1 cellular context compared by ENCODE assay signal in the genomic region with DNA sequence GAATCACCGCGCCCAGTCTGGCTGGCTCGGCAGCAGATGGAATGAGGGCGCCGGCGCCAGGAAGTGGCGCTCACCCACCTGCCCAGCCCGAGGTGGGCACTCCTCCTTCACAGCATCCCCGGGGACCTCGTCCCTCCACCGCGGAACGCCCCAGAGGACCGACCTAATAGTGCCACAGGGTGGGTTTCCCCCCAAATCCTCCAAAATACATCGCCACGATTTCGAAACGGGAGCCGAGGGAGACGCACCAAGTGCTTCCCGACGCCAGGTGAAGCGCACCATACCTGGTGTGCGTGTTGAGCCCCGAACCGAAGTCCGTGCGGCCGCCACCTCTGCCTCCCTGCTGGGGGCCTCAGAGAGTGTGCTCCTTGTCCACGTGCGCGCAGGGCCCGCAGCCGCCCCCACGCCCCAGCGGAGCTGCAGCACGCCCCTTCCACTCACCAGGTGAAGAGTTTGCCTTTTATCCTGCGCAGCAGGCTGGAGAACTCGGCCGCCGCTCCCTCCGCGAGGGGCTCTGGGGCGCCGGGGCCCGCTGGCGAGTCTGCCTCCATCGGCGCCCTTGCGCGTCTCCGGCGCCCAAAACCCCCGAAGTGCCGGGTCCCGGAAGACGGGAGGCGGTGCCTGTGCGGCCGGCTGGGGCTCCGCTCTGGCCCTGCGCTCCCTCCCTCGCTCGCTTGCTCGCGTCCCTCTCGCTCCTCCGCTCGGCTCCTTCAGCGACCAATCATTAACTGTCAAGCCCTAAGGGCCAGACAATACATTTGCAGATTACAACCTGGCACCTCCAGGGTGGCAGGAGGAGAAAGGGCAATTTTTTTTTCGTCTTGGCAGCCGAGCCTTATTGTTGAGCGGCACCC.
TF ChIP-seq lines count a peak whose summit lies in the region.

A gene with protein sequence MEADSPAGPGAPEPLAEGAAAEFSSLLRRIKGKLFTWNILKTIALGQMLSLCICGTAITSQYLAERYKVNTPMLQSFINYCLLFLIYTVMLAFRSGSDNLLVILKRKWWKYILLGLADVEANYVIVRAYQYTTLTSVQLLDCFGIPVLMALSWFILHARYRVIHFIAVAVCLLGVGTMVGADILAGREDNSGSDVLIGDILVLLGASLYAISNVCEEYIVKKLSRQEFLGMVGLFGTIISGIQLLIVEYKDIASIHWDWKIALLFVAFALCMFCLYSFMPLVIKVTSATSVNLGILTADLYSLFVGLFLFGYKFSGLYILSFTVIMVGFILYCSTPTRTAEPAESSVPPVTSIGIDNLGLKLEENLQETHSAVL (minus strand): TSS at position 571 of the 854 bp plus-strand sequence. CDS start 20 bp downstream, at position 551.

TF ChIP-seq in GM12878, 131 proteins besides CTCF, POLR2A, EP300 and RAD21 (continues in another document):
- TF ChIP-seq, protein P1, sequence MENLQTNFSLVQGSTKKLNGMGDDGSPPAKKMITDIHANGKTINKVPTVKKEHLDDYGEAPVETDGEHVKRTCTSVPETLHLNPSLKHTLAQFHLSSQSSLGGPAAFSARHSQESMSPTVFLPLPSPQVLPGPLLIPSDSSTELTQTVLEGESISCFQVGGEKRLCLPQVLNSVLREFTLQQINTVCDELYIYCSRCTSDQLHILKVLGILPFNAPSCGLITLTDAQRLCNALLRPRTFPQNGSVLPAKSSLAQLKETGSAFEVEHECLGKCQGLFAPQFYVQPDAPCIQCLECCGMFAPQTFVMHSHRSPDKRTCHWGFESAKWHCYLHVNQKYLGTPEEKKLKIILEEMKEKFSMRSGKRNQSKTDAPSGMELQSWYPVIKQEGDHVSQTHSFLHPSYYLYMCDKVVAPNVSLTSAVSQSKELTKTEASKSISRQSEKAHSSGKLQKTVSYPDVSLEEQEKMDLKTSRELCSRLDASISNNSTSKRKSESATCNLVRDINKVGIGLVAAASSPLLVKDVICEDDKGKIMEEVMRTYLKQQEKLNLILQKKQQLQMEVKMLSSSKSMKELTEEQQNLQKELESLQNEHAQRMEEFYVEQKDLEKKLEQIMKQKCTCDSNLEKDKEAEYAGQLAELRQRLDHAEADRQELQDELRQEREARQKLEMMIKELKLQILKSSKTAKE (IDR thresholded peaks at IDR 0.05; ENCODE audit: low read depth, poor library complexity, severe bottlenecking), result no peak
- TF ChIP-seq, protein P2, sequence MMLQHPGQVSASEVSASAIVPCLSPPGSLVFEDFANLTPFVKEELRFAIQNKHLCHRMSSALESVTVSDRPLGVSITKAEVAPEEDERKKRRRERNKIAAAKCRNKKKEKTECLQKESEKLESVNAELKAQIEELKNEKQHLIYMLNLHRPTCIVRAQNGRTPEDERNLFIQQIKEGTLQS (IDR thresholded peaks at IDR 0.05; ENCODE audit: borderline replicate concordance, extremely low read depth, low read depth, low read length), result no peak
- TF ChIP-seq, protein P3, sequence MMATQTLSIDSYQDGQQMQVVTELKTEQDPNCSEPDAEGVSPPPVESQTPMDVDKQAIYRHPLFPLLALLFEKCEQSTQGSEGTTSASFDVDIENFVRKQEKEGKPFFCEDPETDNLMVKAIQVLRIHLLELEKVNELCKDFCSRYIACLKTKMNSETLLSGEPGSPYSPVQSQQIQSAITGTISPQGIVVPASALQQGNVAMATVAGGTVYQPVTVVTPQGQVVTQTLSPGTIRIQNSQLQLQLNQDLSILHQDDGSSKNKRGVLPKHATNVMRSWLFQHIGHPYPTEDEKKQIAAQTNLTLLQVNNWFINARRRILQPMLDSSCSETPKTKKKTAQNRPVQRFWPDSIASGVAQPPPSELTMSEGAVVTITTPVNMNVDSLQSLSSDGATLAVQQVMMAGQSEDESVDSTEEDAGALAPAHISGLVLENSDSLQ (IDR thresholded peaks at IDR 0.05), result peak; percentile 88
- TF ChIP-seq CREB1 (IDR thresholded peaks at IDR 0.05; ENCODE audit: low read depth) (peak; percentile 52; the same call in 1 of the 2 replicates), TCF7 (IDR thresholded peaks at IDR 0.05; ENCODE audit: borderline replicate concordance) (no peak), HCFC1 (IDR thresholded peaks at IDR 0.05; ENCODE audit: low read length) (no peak; the same call in 1 of the 2 replicates), SMAD1 (IDR thresholded peaks at IDR 0.05; ENCODE audit: low read depth, partially characterized antibody) (no peak), EZH2 (IDR thresholded peaks at IDR 0.05; ENCODE audit: borderline replicate concordance, control insufficient read depth, low read depth, low read length) (no peak), JUND (IDR thresholded peaks at IDR 0.05; ENCODE audit: low read depth, low read length) (no peak), YBX1 (IDR thresholded peaks at IDR 0.05) (no peak), KLF5 (IDR thresholded peaks at IDR 0.05; ENCODE audit: partially characterized antibody) (no peak), FOXM1 (IDR thresholded peaks at IDR 0.05; ENCODE audit: low read depth, low read length) (no peak), SPI1 (IDR thresholded peaks at IDR 0.05; ENCODE audit: borderline replicate concordance, insufficient read depth, low read depth, low read length) (no peak), NR2F1 (conservative IDR thresholded peaks at IDR 0.05) (no peak; the same call in 1 of the 2 replicates), MYC (IDR thresholded peaks at IDR 0.05; ENCODE audit: insufficient read depth, insufficient read length, insufficient replicate concordance, low read length, severe bottlenecking) (peak; percentile 99), ETV6 (conservative IDR thresholded peaks at IDR 0.05 in 1 of 2, IDR thresholded peaks at IDR 0.05 in 1 of 2; ENCODE audit: borderline replicate concordance in 1 of 2, low read depth in 1 of 2) (peak in 1 of 2 experiments; percentile 28; a peak in 1 of 4 replicates)
- TF ChIP-seq, protein P4, sequence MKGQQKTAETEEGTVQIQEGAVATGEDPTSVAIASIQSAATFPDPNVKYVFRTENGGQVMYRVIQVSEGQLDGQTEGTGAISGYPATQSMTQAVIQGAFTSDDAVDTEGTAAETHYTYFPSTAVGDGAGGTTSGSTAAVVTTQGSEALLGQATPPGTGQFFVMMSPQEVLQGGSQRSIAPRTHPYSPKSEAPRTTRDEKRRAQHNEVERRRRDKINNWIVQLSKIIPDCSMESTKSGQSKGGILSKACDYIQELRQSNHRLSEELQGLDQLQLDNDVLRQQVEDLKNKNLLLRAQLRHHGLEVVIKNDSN (IDR thresholded peaks at IDR 0.05; ENCODE audit: borderline replicate concordance, extremely low read length, insufficient read depth, low read depth, low read length), result peak; percentile 62
- TF ChIP-seq, protein P5, sequence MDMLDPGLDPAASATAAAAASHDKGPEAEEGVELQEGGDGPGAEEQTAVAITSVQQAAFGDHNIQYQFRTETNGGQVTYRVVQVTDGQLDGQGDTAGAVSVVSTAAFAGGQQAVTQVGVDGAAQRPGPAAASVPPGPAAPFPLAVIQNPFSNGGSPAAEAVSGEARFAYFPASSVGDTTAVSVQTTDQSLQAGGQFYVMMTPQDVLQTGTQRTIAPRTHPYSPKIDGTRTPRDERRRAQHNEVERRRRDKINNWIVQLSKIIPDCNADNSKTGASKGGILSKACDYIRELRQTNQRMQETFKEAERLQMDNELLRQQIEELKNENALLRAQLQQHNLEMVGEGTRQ (IDR thresholded peaks at IDR 0.05; ENCODE audit: borderline replicate concordance, low read depth, low read length), result no peak
- TF ChIP-seq, protein P6, sequence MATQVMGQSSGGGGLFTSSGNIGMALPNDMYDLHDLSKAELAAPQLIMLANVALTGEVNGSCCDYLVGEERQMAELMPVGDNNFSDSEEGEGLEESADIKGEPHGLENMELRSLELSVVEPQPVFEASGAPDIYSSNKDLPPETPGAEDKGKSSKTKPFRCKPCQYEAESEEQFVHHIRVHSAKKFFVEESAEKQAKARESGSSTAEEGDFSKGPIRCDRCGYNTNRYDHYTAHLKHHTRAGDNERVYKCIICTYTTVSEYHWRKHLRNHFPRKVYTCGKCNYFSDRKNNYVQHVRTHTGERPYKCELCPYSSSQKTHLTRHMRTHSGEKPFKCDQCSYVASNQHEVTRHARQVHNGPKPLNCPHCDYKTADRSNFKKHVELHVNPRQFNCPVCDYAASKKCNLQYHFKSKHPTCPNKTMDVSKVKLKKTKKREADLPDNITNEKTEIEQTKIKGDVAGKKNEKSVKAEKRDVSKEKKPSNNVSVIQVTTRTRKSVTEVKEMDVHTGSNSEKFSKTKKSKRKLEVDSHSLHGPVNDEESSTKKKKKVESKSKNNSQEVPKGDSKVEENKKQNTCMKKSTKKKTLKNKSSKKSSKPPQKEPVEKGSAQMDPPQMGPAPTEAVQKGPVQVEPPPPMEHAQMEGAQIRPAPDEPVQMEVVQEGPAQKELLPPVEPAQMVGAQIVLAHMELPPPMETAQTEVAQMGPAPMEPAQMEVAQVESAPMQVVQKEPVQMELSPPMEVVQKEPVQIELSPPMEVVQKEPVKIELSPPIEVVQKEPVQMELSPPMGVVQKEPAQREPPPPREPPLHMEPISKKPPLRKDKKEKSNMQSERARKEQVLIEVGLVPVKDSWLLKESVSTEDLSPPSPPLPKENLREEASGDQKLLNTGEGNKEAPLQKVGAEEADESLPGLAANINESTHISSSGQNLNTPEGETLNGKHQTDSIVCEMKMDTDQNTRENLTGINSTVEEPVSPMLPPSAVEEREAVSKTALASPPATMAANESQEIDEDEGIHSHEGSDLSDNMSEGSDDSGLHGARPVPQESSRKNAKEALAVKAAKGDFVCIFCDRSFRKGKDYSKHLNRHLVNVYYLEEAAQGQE (IDR thresholded peaks at IDR 0.05; ENCODE audit: low read depth, low read length), result no peak
- TF ChIP-seq, protein P7, sequence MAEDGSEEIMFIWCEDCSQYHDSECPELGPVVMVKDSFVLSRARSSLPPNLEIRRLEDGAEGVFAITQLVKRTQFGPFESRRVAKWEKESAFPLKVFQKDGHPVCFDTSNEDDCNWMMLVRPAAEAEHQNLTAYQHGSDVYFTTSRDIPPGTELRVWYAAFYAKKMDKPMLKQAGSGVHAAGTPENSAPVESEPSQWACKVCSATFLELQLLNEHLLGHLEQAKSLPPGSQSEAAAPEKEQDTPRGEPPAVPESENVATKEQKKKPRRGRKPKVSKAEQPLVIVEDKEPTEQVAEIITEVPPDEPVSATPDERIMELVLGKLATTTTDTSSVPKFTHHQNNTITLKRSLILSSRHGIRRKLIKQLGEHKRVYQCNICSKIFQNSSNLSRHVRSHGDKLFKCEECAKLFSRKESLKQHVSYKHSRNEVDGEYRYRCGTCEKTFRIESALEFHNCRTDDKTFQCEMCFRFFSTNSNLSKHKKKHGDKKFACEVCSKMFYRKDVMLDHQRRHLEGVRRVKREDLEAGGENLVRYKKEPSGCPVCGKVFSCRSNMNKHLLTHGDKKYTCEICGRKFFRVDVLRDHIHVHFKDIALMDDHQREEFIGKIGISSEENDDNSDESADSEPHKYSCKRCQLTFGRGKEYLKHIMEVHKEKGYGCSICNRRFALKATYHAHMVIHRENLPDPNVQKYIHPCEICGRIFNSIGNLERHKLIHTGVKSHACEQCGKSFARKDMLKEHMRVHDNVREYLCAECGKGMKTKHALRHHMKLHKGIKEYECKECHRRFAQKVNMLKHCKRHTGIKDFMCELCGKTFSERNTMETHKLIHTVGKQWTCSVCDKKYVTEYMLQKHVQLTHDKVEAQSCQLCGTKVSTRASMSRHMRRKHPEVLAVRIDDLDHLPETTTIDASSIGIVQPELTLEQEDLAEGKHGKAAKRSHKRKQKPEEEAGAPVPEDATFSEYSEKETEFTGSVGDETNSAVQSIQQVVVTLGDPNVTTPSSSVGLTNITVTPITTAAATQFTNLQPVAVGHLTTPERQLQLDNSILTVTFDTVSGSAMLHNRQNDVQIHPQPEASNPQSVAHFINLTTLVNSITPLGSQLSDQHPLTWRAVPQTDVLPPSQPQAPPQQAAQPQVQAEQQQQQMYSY (CRISPR knock-in tag; IDR thresholded peaks at IDR 0.05), result no peak
- TF ChIP-seq, protein P8, sequence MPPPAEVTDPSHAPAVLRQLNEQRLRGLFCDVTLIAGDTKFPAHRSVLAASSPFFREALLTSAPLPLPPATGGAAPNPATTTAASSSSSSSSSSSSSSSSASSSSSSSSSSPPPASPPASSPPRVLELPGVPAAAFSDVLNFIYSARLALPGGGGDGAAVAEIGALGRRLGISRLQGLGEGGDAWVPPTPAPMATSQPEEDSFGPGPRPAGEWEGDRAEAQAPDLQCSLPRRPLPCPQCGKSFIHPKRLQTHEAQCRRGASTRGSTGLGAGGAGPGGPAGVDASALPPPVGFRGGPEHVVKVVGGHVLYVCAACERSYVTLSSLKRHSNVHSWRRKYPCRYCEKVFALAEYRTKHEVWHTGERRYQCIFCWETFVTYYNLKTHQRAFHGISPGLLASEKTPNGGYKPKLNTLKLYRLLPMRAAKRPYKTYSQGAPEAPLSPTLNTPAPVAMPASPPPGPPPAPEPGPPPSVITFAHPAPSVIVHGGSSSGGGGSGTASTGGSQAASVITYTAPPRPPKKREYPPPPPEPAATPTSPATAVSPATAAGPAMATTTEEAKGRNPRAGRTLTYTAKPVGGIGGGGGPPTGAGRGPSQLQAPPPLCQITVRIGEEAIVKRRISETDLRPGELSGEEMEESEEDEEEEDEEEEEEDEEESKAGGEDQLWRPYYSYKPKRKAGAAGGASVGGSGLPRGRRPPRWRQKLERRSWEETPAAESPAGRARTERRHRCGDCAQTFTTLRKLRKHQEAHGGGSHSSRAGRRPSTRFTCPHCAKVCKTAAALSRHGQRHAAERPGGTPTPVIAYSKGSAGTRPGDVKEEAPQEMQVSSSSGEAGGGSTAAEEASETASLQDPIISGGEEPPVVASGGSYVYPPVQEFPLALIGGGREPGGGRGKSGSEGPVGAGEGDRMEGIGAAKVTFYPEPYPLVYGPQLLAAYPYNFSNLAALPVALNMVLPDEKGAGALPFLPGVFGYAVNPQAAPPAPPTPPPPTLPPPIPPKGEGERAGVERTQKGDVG (CRISPR knock-in tag; IDR thresholded peaks at IDR 0.05), result no peak
- TF ChIP-seq, protein P9, sequence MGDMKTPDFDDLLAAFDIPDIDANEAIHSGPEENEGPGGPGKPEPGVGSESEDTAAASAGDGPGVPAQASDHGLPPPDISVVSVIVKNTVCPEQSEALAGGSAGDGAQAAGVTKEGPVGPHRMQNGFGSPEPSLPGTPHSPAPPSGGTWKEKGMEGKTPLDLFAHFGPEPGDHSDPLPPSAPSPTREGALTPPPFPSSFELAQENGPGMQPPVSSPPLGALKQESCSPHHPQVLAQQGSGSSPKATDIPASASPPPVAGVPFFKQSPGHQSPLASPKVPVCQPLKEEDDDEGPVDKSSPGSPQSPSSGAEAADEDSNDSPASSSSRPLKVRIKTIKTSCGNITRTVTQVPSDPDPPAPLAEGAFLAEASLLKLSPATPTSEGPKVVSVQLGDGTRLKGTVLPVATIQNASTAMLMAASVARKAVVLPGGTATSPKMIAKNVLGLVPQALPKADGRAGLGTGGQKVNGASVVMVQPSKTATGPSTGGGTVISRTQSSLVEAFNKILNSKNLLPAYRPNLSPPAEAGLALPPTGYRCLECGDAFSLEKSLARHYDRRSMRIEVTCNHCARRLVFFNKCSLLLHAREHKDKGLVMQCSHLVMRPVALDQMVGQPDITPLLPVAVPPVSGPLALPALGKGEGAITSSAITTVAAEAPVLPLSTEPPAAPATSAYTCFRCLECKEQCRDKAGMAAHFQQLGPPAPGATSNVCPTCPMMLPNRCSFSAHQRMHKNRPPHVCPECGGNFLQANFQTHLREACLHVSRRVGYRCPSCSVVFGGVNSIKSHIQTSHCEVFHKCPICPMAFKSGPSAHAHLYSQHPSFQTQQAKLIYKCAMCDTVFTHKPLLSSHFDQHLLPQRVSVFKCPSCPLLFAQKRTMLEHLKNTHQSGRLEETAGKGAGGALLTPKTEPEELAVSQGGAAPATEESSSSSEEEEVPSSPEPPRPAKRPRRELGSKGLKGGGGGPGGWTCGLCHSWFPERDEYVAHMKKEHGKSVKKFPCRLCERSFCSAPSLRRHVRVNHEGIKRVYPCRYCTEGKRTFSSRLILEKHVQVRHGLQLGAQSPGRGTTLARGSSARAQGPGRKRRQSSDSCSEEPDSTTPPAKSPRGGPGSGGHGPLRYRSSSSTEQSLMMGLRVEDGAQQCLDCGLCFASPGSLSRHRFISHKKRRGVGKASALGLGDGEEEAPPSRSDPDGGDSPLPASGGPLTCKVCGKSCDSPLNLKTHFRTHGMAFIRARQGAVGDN (IDR thresholded peaks at IDR 0.05), result no peak; the same call in none of the 2 replicates
